11 cellular contexts compared by ENCODE assay signal in the genomic region with DNA sequence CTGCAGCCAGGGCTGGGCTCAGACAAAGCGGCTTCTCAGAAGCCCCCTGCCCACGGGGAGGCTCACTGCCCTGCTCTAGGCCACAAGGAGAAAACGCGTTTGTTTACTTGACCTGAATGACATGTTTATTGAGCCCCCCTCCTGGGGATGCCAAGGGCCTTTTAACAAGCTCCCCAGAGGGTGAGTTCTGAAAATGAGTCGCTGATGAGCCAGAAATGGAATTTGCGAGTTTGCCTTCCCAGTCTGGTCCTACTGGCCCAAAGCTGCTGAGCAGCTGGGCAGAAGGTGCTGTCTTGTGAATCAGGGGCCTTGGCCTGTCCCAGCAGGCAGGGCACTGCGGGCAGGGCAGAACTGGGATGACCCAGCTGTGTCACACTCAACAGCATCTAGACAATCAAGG.
"Had no signal": no experiment of that assay in that cellular context is flagged by ENCODE, and none has a peak within 500 bp of the region (broad histone marks: within the 10 kb centered on the region; RNA-seq: fewer than 3 reads in every experiment).

No MANE protein-coding gene starts in this region.

- FAIRE-seq: small intestine had no signal

- H3K27ac ChIP-seq: gastrocnemius medialis, hepatocyte, parathyroid adenoma had no signal

- H3K79me2 ChIP-seq: hepatocyte, parathyroid adenoma had no signal

- H3K27ac Mint-ChIP-seq: activated CD8-positive, alpha-beta T cell treated with anti-CD3 and anti-CD28 coated beads for 36 hours; activated naive CD8-positive, alpha-beta T cell treated with anti-CD3 and anti-CD28 coated beads, Interleukin-2, amount 10 ng/mL, durations not matched to agents 7 days and 5 days had no signal

- H3K36me3 ChIP-seq: gastrocnemius medialis had no signal

- H3K9ac ChIP-seq: parathyroid adenoma had no signal

- H2AFZ ChIP-seq: hepatocyte, parathyroid adenoma had no signal

- H3K4me3 Mint-ChIP-seq: activated CD8-positive, alpha-beta T cell treated with anti-CD3 and anti-CD28 coated beads for 36 hours; activated naive CD8-positive, alpha-beta T cell treated with anti-CD3 and anti-CD28 coated beads, Interleukin-2, amount 10 ng/mL, durations not matched to agents 7 days and 5 days had no signal

- H3K9me3 ChIP-seq: gastrocnemius medialis had no signal

- H3K4me3 ChIP-seq: gastrocnemius medialis, hepatocyte had no signal

- H3K4me2 ChIP-seq: hepatocyte had no signal

- H3K4me1 ChIP-seq: parathyroid adenoma had no signal

- DNase-seq: activated CD4-positive, alpha-beta T cell treated with anti-CD3 and anti-CD28 coated beads for 4 hours; activated CD8-positive, alpha-beta memory T cell treated with anti-CD3 and anti-CD28 coated beads, Interleukin-2, amount 50 U/mL, for 48 hours; activated CD8-positive, alpha-beta T cell treated with anti-CD3 and anti-CD28 coated beads for 36 hours; activated naive CD8-positive, alpha-beta T cell treated with anti-CD3 and anti-CD28 coated beads, Interleukin-2, amount 10 ng/mL, durations not matched to agents 7 days and 5 days; anterior cingulate cortex; gastrocnemius medialis; kidney glomerular epithelial cell; small intestine; T-helper 9 cell had no signal

- H3K27me3 ChIP-seq: hepatocyte had no signal
